In genomic region chr16:1056196-1056595, GRCh38 we compare ENCODE assay signal across 9 cellular contexts. TPM values are rescaled to one million over a fixed set of nuclear protein-coding genes. Genes with fewer than 3 reads are reported as not detected.
"Had no signal": no experiment of that assay in that cellular context is flagged by ENCODE, and none has a peak within 500 bp of the region (broad histone marks: within the 10 kb centered on the region; RNA-seq: fewer than 3 reads in every experiment).

No MANE protein-coding gene starts in this region.

- H3K4me3 ChIP-seq: GM23248, HAP-1 had no signal

- DNase-seq: GM23248, GOT3, H7, IMR-90, KBM-7 had no signal

- ATAC-seq: HCT116 had no signal

- H3K4me1 ChIP-seq: HAP-1 had no signal

- H3K9me3 ChIP-seq: HAP-1 had no signal

- H2AFZ ChIP-seq: GM23248 had no signal

- H3K27ac ChIP-seq: GM23248 had no signal

- H3K36me3 ChIP-seq: HAP-1 had no signal

- FAIRE-seq: HTR-8/SVneo had no signal

RNA-seq across cellular contexts. Expression of gene SSTR5, which starts 16.4 kb away (rescaled TPM):
- total RNA-seq: GM23248, H4, IMR-90 had no signal
- polyA plus RNA-seq: GM23248, IMR-90 had no signal

RNA-seq across cellular contexts. Expression of gene C1QTNF8, which starts 39.8 kb away (rescaled TPM):
- total RNA-seq: GM23248, H4, H7, IMR-90 had no signal
- polyA plus RNA-seq: GM23248, IMR-90 had no signal
